ENCODE assay signal across 1 cellular context in genomic region chr19:52048604-52049493, GRCh38.
TF ChIP-seq lines count a peak whose summit lies in the region.

TSS of gene ZNF432 (minus strand) at chr19:52048838. CDS start at chr19:52046868, 1,970 bp downstream.

TF ChIP-seq in HepG2, 621 proteins besides CTCF, POLR2A, EP300 and RAD21 (continued from another document and continues in another):
- no peak for TF ChIP-seq KIAA2018 (CRISPR knock-in tag; IDR thresholded peaks at IDR 0.05; ENCODE audit: borderline replicate concordance)
- TF ChIP-seq ZNF589 (CRISPR knock-in tag; conservative IDR thresholded peaks at IDR 0.05): no peak
- no peak for TF ChIP-seq RAD51 (IDR thresholded peaks at IDR 0.05; ENCODE audit: borderline replicate concordance)
- no peak for TF ChIP-seq PPARG (CRISPR knock-in tag; conservative IDR thresholded peaks at IDR 0.05)
- no peak for TF ChIP-seq CBX1 (IDR thresholded peaks at IDR 0.05; ENCODE audit: low read depth)
- peak; percentile 88 for TF ChIP-seq KMT2B (CRISPR knock-in tag; IDR thresholded peaks at IDR 0.05)
- no peak for TF ChIP-seq RARG (CRISPR knock-in tag; IDR thresholded peaks at IDR 0.05; ENCODE audit: low read depth)
- TF ChIP-seq GTF3A (CRISPR knock-in tag; conservative IDR thresholded peaks at IDR 0.05): no peak
- no peak for TF ChIP-seq ZNF451 (CRISPR knock-in tag; IDR thresholded peaks at IDR 0.05)
- TF ChIP-seq ATRX (CRISPR knock-in tag; IDR thresholded peaks at IDR 0.05; ENCODE audit: borderline replicate concordance): no peak
- no peak for TF ChIP-seq RERE (CRISPR knock-in tag; IDR thresholded peaks at IDR 0.05; ENCODE audit: low read depth)
- TF ChIP-seq FOXP1 (IDR thresholded peaks at IDR 0.05): no peak
- TF ChIP-seq FOXP1 (CRISPR knock-in tag; IDR thresholded peaks at IDR 0.05): no peak
- TF ChIP-seq ZNF512B (CRISPR knock-in tag; IDR thresholded peaks at IDR 0.05; ENCODE audit: borderline replicate concordance): no peak
- TF ChIP-seq ETS1 (CRISPR knock-in tag; IDR thresholded peaks at IDR 0.05): no peak
- TF ChIP-seq ZNF431 (CRISPR knock-in tag; IDR thresholded peaks at IDR 0.05; ENCODE audit: borderline replicate concordance, low read depth): no peak
- no peak for TF ChIP-seq ATF6 (CRISPR knock-in tag; conservative IDR thresholded peaks at IDR 0.05)
- TF ChIP-seq ZNF816 (CRISPR knock-in tag; IDR thresholded peaks at IDR 0.05; ENCODE audit: borderline replicate concordance): no peak
- peak; percentile 73 for TF ChIP-seq RBM39 (IDR thresholded peaks at IDR 0.05; ENCODE audit: low read depth, low read length, poor library complexity, severe bottlenecking)
- no peak for TF ChIP-seq ZNF772 (CRISPR knock-in tag; IDR thresholded peaks at IDR 0.05)
- TF ChIP-seq RXRA (CRISPR knock-in tag; IDR thresholded peaks at IDR 0.05): peak; percentile 35; the same call in 1 of the 2 replicates
- no peak for TF ChIP-seq IKZF1 (IDR thresholded peaks at IDR 0.05)
- TF ChIP-seq SMC3 (IDR thresholded peaks at IDR 0.05; ENCODE audit: low read length): no peak
- TF ChIP-seq IRF9 (CRISPR knock-in tag; IDR thresholded peaks at IDR 0.05; ENCODE audit: borderline replicate concordance): no peak
- TF ChIP-seq ZNF138 (CRISPR knock-in tag; IDR thresholded peaks at IDR 0.05; ENCODE audit: low read depth): no peak
- 0 out of 2 replicates have a peak, but pooled peaks have one; percentile 28 for TF ChIP-seq FOXK1 (CRISPR knock-in tag; IDR thresholded peaks at IDR 0.05; ENCODE audit: borderline replicate concordance, low read depth)
- TF ChIP-seq PAXIP1 (CRISPR knock-in tag; conservative IDR thresholded peaks at IDR 0.05): 0 out of 2 replicates have a peak, but pooled peaks have one; percentile 32
- 0 out of 2 replicates have a peak, but pooled peaks have one; percentile 20 for TF ChIP-seq ZNF777 (CRISPR knock-in tag; IDR thresholded peaks at IDR 0.05)
